ENCODE assay signal across 9 cellular contexts in the genomic region with DNA sequence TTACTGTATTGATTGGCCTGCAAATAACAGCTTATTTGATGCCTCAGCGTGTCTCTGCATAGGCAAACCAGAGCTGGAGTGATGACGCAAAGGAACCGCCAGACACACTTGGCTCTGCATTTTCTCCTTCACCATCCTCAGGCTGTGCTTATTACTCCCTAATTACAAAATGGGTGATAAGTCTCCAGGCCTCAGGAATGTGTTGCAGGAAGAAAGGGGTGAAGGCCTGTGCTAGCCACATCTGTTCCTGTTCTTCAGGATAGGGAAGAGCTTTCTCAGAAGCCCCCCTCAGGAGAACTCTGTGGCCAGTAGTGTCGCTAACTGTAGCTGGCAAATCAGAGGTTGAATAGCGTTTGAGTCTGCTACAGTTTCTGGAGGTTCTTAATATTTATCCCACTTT. TPM values are rescaled to one million over a fixed set of nuclear protein-coding genes. Genes with fewer than 3 reads are reported as not detected.
"Had no signal": no experiment of that assay in that cellular context is flagged by ENCODE, and none has a peak within 500 bp of the region (broad histone marks: within the 10 kb centered on the region; RNA-seq: fewer than 3 reads in every experiment).

No MANE protein-coding gene starts in this region.

- H3K4me3 ChIP-seq: GM23248, K562 had no signal

- H3K27ac ChIP-seq: GM23248 had no signal

- FAIRE-seq: H54, HTR-8/SVneo, K562 had no signal

- H2AFZ ChIP-seq: GM23248 had no signal

- DNase-seq: GM23248, GOT3, H9, HCEC 1CT, IMR-90 had no signal

- H3K9ac ChIP-seq: GM23248 had no signal

RNA-seq across cellular contexts. Expression of a gene that starts 5.1 kb away (rescaled TPM):
- total RNA-seq: GM23248, HT-29, IMR-90, K562 had no signal
- polyA plus RNA-seq: GM23248, IMR-90, K562 had no signal

RNA-seq across cellular contexts. Expression of a gene that starts 54.8 kb away (rescaled TPM):
- total RNA-seq: GM23248, IMR-90, K562 had no signal
- polyA plus RNA-seq: GM23248, IMR-90, K562 had no signal
